In the genomic region with DNA sequence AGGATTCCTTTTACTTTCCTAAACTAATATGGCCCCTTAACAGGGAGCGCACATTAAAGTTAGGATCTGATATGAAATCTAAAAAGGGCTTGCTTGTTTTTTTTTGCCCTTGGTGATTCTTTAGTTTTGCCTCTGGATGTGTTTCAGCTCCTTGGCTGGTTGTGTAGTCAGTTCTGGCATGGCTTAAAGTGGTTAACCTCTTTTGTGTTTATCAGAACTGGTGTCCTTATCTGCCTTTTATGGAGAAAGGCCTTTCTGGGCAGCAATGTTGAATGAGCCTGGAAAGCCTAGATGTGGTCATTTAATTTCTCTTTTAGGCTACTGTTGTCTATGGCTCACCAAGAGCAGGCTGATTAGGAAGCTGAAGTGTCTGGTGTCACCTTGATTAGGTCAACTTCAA, we compare ENCODE assay signal across 20 cellular contexts.
DNase-seq lines count a peak whose midpoint lies in the region; TF ChIP-seq lines count a peak whose summit lies in the region.
"Had no signal": no experiment of that assay in that cellular context is flagged by ENCODE, and none has a peak within 500 bp of the region (broad histone marks: within the 10 kb centered on the region; RNA-seq: fewer than 3 reads in every experiment).

No MANE protein-coding gene starts in this region.

- H3K9me3 ChIP-seq in left ventricle myocardium inferior (replicated peaks) (no peaks in the 10 kb centered on the region), adrenal gland (replicated peaks in 1 of 3) (no peaks in the 10 kb centered on the region)
- H3K9me3 ChIP-seq in CD8-positive, alpha-beta memory T cell (ENCODE audit: low read length) = no peaks in the 10 kb centered on the region
- H3K9me3 ChIP-seq: SJCRH30, suprapubic skin had no signal

- peaks cover 0 to 2% (median 0%) of the 10 kb centered on the region in 5 donors for H3K9me3 Mint-ChIP-seq in CD8-positive, alpha-beta memory T cell
- H3K9me3 Mint-ChIP-seq: CD8-positive, alpha-beta T cell; central memory CD8-positive, alpha-beta T cell; dendritic cell treated with granulocyte-macrophage colony-stimulating factor and Interleukin-4, amounts not matched to agents 40 ng/mL and 50 ng/mL, for 4 days; nephron; stimulated activated naive B cell treated with anti-CD40 and anti-IgM and Interleukin-4, amounts not matched to agents 10 μg/mL and 1 μg/mL and 100 μg/mL, for 72 hours had no signal

- POLR2A ChIA-PET in CD8-positive, alpha-beta memory T cell (lab: Charles Lee) = no interaction called here

- H3K27me3 Mint-ChIP-seq in CD8-positive, alpha-beta memory T cell = peaks cover 13 to 17% of the 10 kb centered on the region in 2 donors

- DNase-seq in left ventricle myocardium inferior = no peak
- no peak for DNase-seq in cardiac septum (ENCODE audit: low spot score)
- DNase-seq in adrenal gland = peak in 1 of 7 donors; percentile 42
- peak; percentile 57 for DNase-seq in fibroblast of the aortic adventitia (ENCODE audit: low read depth)
- DNase-seq in DMS79 treated with DMSO at 0.1 percent for 48 hours (lab: John Stamatoyannopoulos, UW) = no peak
- DNase-seq in activated naive CD4-positive, alpha-beta T cell treated with Interleukin-2 at 50 U/mL for 16 hours = no peak
- DNase-seq in CD8-positive, alpha-beta memory T cell = no peak
- DNase-seq: activated effector memory CD4-positive, alpha-beta T cell treated with Interleukin-2 at 50 U/mL for 16 hours; activated T-cell treated with anti-CD3 and anti-CD28 coated beads for 4 hours; CD8-positive, alpha-beta T cell; immature natural killer cell; stimulated activated naive B cell treated with anti-CD40 and anti-IgM and Interleukin-4, amounts not matched to agents 10 μg/mL and 1 μg/mL and 100 μg/mL, for 72 hours had no signal

- TF ChIP-seq CTCF in left ventricle myocardium inferior (IDR thresholded peaks at IDR 0.05; ENCODE audit: borderline replicate concordance) = no peak
- no peak for TF ChIP-seq CTCF in adrenal gland (IDR thresholded peaks at IDR 0.05)
- no peak for TF ChIP-seq CTCF in fibroblast of the aortic adventitia (IDR thresholded peaks at IDR 0.05; ENCODE audit: insufficient read depth, low read length)

- intact Hi-C loops in left ventricle myocardium inferior (cut with micrococcal nuclease) = no loop called here
- intact Hi-C loops in cardiac septum (cut with DNase I) = loop anchor here (2.0 kb wide), 1 partner anchor 214 kb away; a partner anchor contains a TSS
- intact Hi-C loops in adrenal gland (cut with DNase I) = no loop called here

- H3K27me3 ChIP-seq in left ventricle myocardium inferior (ENCODE audit: low read depth) = no peaks in the 10 kb centered on the region
- no peaks in the 10 kb centered on the region for H3K27me3 ChIP-seq in adrenal gland
- no peaks in the 10 kb centered on the region for H3K27me3 ChIP-seq in CD8-positive, alpha-beta memory T cell (ENCODE audit: insufficient read depth, low read length, poor library complexity, severe bottlenecking)
- H3K27me3 ChIP-seq: SJCRH30, suprapubic skin had no signal

- CTCF ChIA-PET in CD8-positive, alpha-beta memory T cell (lab: Charles Lee) = no interaction called here

- TF ChIP-seq POLR2A in adrenal gland (IDR thresholded peaks at IDR 0.05) = no peak

- H3K36me3 Mint-ChIP-seq in CD8-positive, alpha-beta memory T cell = no peaks in the 10 kb centered on the region
- H3K36me3 Mint-ChIP-seq: activated naive CD8-positive, alpha-beta T cell; CD8-positive, alpha-beta T cell; immature natural killer cell; stimulated activated naive B cell treated with anti-CD40 and anti-IgM and Interleukin-4, amounts not matched to agents 10 μg/mL and 1 μg/mL and 100 μg/mL, for 72 hours had no signal

- H3K4me3 ChIP-seq in left ventricle myocardium inferior (no peak overlapping the region), adrenal gland (no peak overlapping the region), fibroblast of the aortic adventitia (ENCODE audit: low read depth, low read length) (no peak overlapping the region)
- H3K4me3 ChIP-seq in CD8-positive, alpha-beta memory T cell (ENCODE audit: low read length) = no peak overlapping the region
- H3K4me3 ChIP-seq: GM12878, SJCRH30, suprapubic skin had no signal

- H3K27ac Mint-ChIP-seq in CD8-positive, alpha-beta memory T cell = no peak overlapping the region
- H3K27ac Mint-ChIP-seq: activated CD4-positive, alpha-beta T cell treated with anti-CD3 and anti-CD28 coated beads for 36 hours; activated naive CD8-positive, alpha-beta T cell; CD8-positive, alpha-beta T cell; dendritic cell treated with granulocyte-macrophage colony-stimulating factor and Interleukin-4, amounts not matched to agents 40 ng/mL and 50 ng/mL, for 4 days; immature natural killer cell; nephron; stimulated activated naive B cell treated with anti-CD40 and anti-IgM and Interleukin-4, amounts not matched to agents 10 μg/mL and 1 μg/mL and 100 μg/mL, for 72 hours had no signal

- H3K27ac ChIP-seq in left ventricle myocardium inferior (replicated peaks) (peak overlapping the region; percentile 94), adrenal gland (peak overlapping the region in 3 of 5 donors; percentile 13 to 29 (median 26))
- H3K27ac ChIP-seq in CD8-positive, alpha-beta memory T cell (ENCODE audit: low read depth, low read length) = no peak overlapping the region
- H3K27ac ChIP-seq: SJCRH30, suprapubic skin had no signal

- H3K4me1 ChIP-seq in left ventricle myocardium inferior (peaks cover 63% of the 10 kb centered on the region), adrenal gland (replicated peaks in 1 of 2) (peaks cover 20 to 25% of the 10 kb centered on the region in 2 donors)
- no peaks in the 10 kb centered on the region for H3K4me1 ChIP-seq in CD8-positive, alpha-beta memory T cell (ENCODE audit: insufficient read depth, low read length)

- H3K4me1 Mint-ChIP-seq in CD8-positive, alpha-beta memory T cell = no peaks in the 10 kb centered on the region
- H3K4me1 Mint-ChIP-seq: activated CD4-positive, alpha-beta T cell treated with anti-CD3 and anti-CD28 coated beads for 36 hours; central memory CD8-positive, alpha-beta T cell; immature natural killer cell had no signal

- H3K36me3 ChIP-seq in left ventricle myocardium inferior (no peaks in the 10 kb centered on the region), adrenal gland (replicated peaks in 1 of 2) (no peaks in the 10 kb centered on the region)
- H3K36me3 ChIP-seq in CD8-positive, alpha-beta memory T cell (ENCODE audit: insufficient read depth, low read length) = no peaks in the 10 kb centered on the region
- H3K36me3 ChIP-seq: SJCRH30, suprapubic skin had no signal

- WGBS in adrenal gland, 4 donors = 79 to 88% (median 85%) methylated on average over 1 of the region's 1 CpG

- H3K4me3 Mint-ChIP-seq in CD8-positive, alpha-beta memory T cell = no peak overlapping the region
- H3K4me3 Mint-ChIP-seq: activated CD4-positive, alpha-beta T cell treated with anti-CD3 and anti-CD28 coated beads for 36 hours; activated naive CD8-positive, alpha-beta T cell; CD8-positive, alpha-beta T cell; central memory CD8-positive, alpha-beta T cell; dendritic cell treated with granulocyte-macrophage colony-stimulating factor and Interleukin-4, amounts not matched to agents 40 ng/mL and 50 ng/mL, for 4 days; immature natural killer cell; nephron; stimulated activated naive B cell treated with anti-CD40 and anti-IgM and Interleukin-4, amounts not matched to agents 10 μg/mL and 1 μg/mL and 100 μg/mL, for 72 hours had no signal
